In the genomic region with DNA sequence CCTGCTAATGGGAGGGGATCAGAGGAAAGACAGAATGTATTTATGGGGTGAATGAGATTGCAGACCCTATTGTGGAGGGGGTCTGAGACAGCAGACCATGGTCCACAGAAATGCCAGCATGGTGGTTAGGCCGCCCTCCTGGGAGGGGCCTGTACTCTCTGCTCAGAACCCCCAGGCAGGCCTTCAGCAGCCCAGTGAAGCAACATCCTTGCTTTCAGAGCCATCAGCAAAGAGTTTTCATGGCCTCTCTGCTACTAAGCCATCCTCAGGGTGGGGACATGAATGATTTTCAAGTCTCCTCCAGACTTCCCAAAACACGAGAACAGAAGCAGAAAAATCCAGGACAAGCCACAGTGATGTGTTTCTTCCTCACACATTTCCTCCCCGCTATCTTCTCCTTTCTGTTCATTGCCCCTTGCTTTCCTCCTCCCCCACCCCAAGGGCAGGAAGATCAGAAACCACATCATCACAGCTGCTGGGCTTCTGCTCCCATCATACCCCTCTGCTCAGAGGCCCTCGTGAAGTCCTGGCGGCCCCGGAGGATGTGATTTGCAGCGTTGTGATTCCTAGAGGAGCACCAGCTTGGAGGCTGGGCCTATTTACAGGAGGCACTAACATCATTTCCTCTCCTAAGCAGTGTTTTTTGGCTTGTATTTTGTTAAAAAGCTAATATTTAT, we compare ENCODE assay signal across 26 cellular contexts. TPM values are rescaled to one million over a fixed set of nuclear protein-coding genes. Genes with fewer than 3 reads are reported as not detected.
DNase-seq lines count a peak whose midpoint lies in the region; ATAC-seq, FAIRE-seq and TF ChIP-seq lines count a peak whose summit lies in the region.
"Had no signal": no experiment of that assay in that cellular context is flagged by ENCODE, and none has a peak within 500 bp of the region (broad histone marks: within the 10 kb centered on the region; RNA-seq: fewer than 3 reads in every experiment).

No MANE protein-coding gene starts in this region.

- peaks cover 32% of the 10 kb centered on the region for H3K4me1 Mint-ChIP-seq in activated CD8-positive, alpha-beta T cell treated with anti-CD3 and anti-CD28 coated beads, Interleukin-2, amount 10 ng/mL, durations not matched to agents 7 days and 5 days (ENCODE audit: low read depth)
- H3K4me1 Mint-ChIP-seq in nephron: peaks cover 50% of the 10 kb centered on the region
- peaks cover 28% of the 10 kb centered on the region for H3K4me1 Mint-ChIP-seq in HFFc6 (ENCODE audit: low read depth)
- H3K4me1 Mint-ChIP-seq: activated T-helper 17 cell treated with anti-CD3 and anti-CD28 coated beads, Interleukin-2, amount 50 U/mL, for 72 hours had no signal

- H3K36me3 Mint-ChIP-seq in activated CD8-positive, alpha-beta T cell treated with anti-CD3 and anti-CD28 coated beads, Interleukin-2, amount 10 ng/mL, durations not matched to agents 7 days and 5 days (ENCODE audit: low read depth): no peaks in the 10 kb centered on the region
- H3K36me3 Mint-ChIP-seq in nephron (ENCODE audit: low read depth) (no peaks in the 10 kb centered on the region), HFFc6 (ENCODE audit: low read depth) (no peaks in the 10 kb centered on the region)

- FAIRE-seq in HepG2 (lab: Jason Lieb, UNC): no peak
- FAIRE-seq: bronchial epithelial cell, G401.6 had no signal

- no peaks in the 10 kb centered on the region for H4K20me1 ChIP-seq in HepG2 (ENCODE audit: insufficient read depth, low read length)

- no peaks in the 10 kb centered on the region for H3K79me2 ChIP-seq in HepG2 (ENCODE audit: insufficient read depth, low read length)
- H3K79me2 ChIP-seq: parathyroid adenoma had no signal

- peaks cover 0 to 8% (median 0%) of the 10 kb centered on the region in 4 donors for H3K4me1 ChIP-seq in liver (ENCODE audit: control insufficient read depth in 4 of 4, insufficient read depth in 4 of 4, low read length in 3 of 4)
- H3K4me1 ChIP-seq in HepG2 (ENCODE audit: insufficient read depth, low read length): peaks cover 24% of the 10 kb centered on the region

- H3K27me3 Mint-ChIP-seq in activated CD8-positive, alpha-beta T cell treated with anti-CD3 and anti-CD28 coated beads, Interleukin-2, amount 10 ng/mL, durations not matched to agents 7 days and 5 days (ENCODE audit: low read depth): peaks cover 11% of the 10 kb centered on the region
- H3K27me3 Mint-ChIP-seq in nephron (ENCODE audit: low read depth) (no peaks in the 10 kb centered on the region), HFFc6 (ENCODE audit: insufficient read depth) (peaks cover 6% of the 10 kb centered on the region)

- H3K9me3 Mint-ChIP-seq in activated CD8-positive, alpha-beta T cell treated with anti-CD3 and anti-CD28 coated beads, Interleukin-2, amount 10 ng/mL, durations not matched to agents 7 days and 5 days (ENCODE audit: insufficient read depth): no peaks in the 10 kb centered on the region
- no peaks in the 10 kb centered on the region for H3K9me3 Mint-ChIP-seq in nephron
- no peaks in the 10 kb centered on the region for H3K9me3 Mint-ChIP-seq in HFFc6
- H3K9me3 Mint-ChIP-seq: activated T-helper 17 cell treated with anti-CD3 and anti-CD28 coated beads, Interleukin-2, amount 50 U/mL, for 72 hours; T-helper 2 cell treated with Interferon-gamma antibody and Interleukin-4, amounts not matched to agents 5 μg/mL and 100 μg/mL, for 36 hours had no signal

- H3K36me3 ChIP-seq in liver (ENCODE audit: control insufficient read depth in 4 of 4, insufficient read depth in 3 of 4, low read depth in 1 of 4, low read length in 3 of 4): no peaks in the 10 kb centered on the region
- no peaks in the 10 kb centered on the region for H3K36me3 ChIP-seq in HepG2 (replicated peaks in 1 of 2; ENCODE audit: control insufficient read depth in 1 of 2, insufficient read depth in 2 of 2, low read length in 2 of 2)
- H3K36me3 ChIP-seq: gastrocnemius medialis had no signal

- POLR2A ChIA-PET in HepG2 (lab: Yijun Ruan, JAX): no interaction called here
- POLR2A ChIA-PET in activated CD8-positive, alpha-beta T cell treated with anti-CD3 and anti-CD28 coated beads, Interleukin-2, amount 10 ng/mL, durations not matched to agents 7 days and 5 days (lab: Charles Lee): no interaction called here

- intact Hi-C loops in HepG2 (cut with micrococcal nuclease; ENCODE audit: unreplicated experiment): no loop called here
- intact Hi-C loops in posterior vena cava (cut with DNase I): no loop called here

- TF ChIP-seq CTCF in liver (IDR thresholded peaks at IDR 0.05; ENCODE audit: low read depth, low read length, missing input control) (no peak), HepG2 (CRISPR knock-in tag; IDR thresholded peaks at IDR 0.05) (no peak), nephron (IDR thresholded peaks at IDR 0.05; ENCODE audit: unreplicated experiment in 3 of 3) (no peak), HFFc6 (IDR thresholded peaks at IDR 0.05) (no peak)

- H3K4me3 Mint-ChIP-seq in activated CD8-positive, alpha-beta T cell treated with anti-CD3 and anti-CD28 coated beads, Interleukin-2, amount 10 ng/mL, durations not matched to agents 7 days and 5 days: peak overlapping the region; percentile 9
- peak overlapping the region in 1 of 3 experiments; percentile 53 for H3K4me3 Mint-ChIP-seq in nephron
- H3K4me3 Mint-ChIP-seq in HFFc6: no peak overlapping the region
- H3K4me3 Mint-ChIP-seq: activated T-helper 17 cell treated with anti-CD3 and anti-CD28 coated beads, Interleukin-2, amount 50 U/mL, for 72 hours; T-helper 2 cell treated with Interferon-gamma antibody and Interleukin-4, amounts not matched to agents 5 μg/mL and 100 μg/mL, for 36 hours had no signal

- TF ChIP-seq EP300 in HepG2 (IDR thresholded peaks at IDR 0.05; ENCODE audit: low read depth in 2 of 2, low read length in 2 of 2) (no peak), HepG2 (CRISPR knock-in tag; IDR thresholded peaks at IDR 0.05; ENCODE audit: borderline replicate concordance) (no peak)

- H3K9ac ChIP-seq in liver (ENCODE audit: low read depth in 1 of 2, low read length in 2 of 2) (no peak overlapping the region), HepG2 (ENCODE audit: insufficient read depth, low read depth, low read length) (no peak overlapping the region)
- H3K9ac ChIP-seq: parathyroid adenoma had no signal

- no peak overlapping the region for H3K4me2 ChIP-seq in HepG2 (ENCODE audit: low read depth, low read length)

- BruUV-seq in HepG2 (replicated peaks; lab: Mats Ljungman, UMichigan): no TSS peak

- peak overlapping the region; percentile 74 for H3K27ac Mint-ChIP-seq in activated CD8-positive, alpha-beta T cell treated with anti-CD3 and anti-CD28 coated beads, Interleukin-2, amount 10 ng/mL, durations not matched to agents 7 days and 5 days
- H3K27ac Mint-ChIP-seq in nephron (peak overlapping the region; percentile 55 to 87 (median 75)), HFFc6 (no peak overlapping the region)
- H3K27ac Mint-ChIP-seq: activated T-helper 17 cell treated with anti-CD3 and anti-CD28 coated beads, Interleukin-2, amount 50 U/mL, for 72 hours; T-helper 2 cell treated with Interferon-gamma antibody and Interleukin-4, amounts not matched to agents 5 μg/mL and 100 μg/mL, for 36 hours had no signal

- H3K27ac ChIP-seq in liver (ENCODE audit: low read depth in 1 of 2, low read length in 2 of 2) (peak overlapping the region; percentile 19 to 50), HepG2 (ENCODE audit: extremely low read length, insufficient read depth, low read length) (no peak overlapping the region)
- H3K27ac ChIP-seq: C4-2B, gastrocnemius medialis, parathyroid adenoma had no signal

- in situ Hi-C loops in HepG2 (cut with HindIII; ENCODE audit: extremely low pct_ligation_motif_present, low pct_unique_long_range_greater_than_20kb): no loop called here

- no peak for TF ChIP-seq POLR2A in HepG2 (IDR thresholded peaks at IDR 0.05; ENCODE audit: insufficient read depth in 1 of 2, low read depth in 2 of 2, low read length in 2 of 2)

- ATAC-seq in HepG2: no peak
- ATAC-seq in activated CD8-positive, alpha-beta T cell treated with anti-CD3 and anti-CD28 coated beads, Interleukin-2, amount 10 ng/mL, durations not matched to agents 7 days and 5 days: peak; percentile 57
- ATAC-seq in GM18873 (IDR thresholded peaks at IDR 0.05; ENCODE audit: low FRiP score, unreplicated experiment): no peak
- no peak for ATAC-seq in HG03571 (IDR thresholded peaks at IDR 0.05; ENCODE audit: unreplicated experiment)
- ATAC-seq: activated CD4-positive, CD25-positive, alpha-beta regulatory T cell treated with anti-CD3 and anti-CD28 coated beads, Interleukin-2, amount 50 U/mL, for 24 hours; activated T-helper 17 cell treated with anti-CD3 and anti-CD28 coated beads, Interleukin-2, amount 50 U/mL, for 72 hours; gastrocnemius medialis; PC-3 had no signal

- CTCF ChIA-PET in HepG2 (lab: Yijun Ruan, JAX; ENCODE audit: low intra/inter-chr PET ratio, low total read pairs): no interaction called here
- CTCF ChIA-PET in activated CD8-positive, alpha-beta T cell treated with anti-CD3 and anti-CD28 coated beads, Interleukin-2, amount 10 ng/mL, durations not matched to agents 7 days and 5 days (lab: Charles Lee): interaction anchor here (1.4 to 4.6 kb wide), 3 partner anchors 11 to 391 kb away, joined by 3 to 23 read pairs (median 3); no protein-coding TSS in a partner anchor

- no peak overlapping the region for H2AFZ ChIP-seq in HepG2 (ENCODE audit: low read length)
- H2AFZ ChIP-seq: parathyroid adenoma had no signal

- TF ChIP-seq RAD21 in liver (IDR thresholded peaks at IDR 0.05) (no peak), HepG2 (CRISPR knock-in tag; IDR thresholded peaks at IDR 0.05) (no peak)

- WGBS in liver: 76% methylated on average over 7 of the region's 7 CpGs
- WGBS in HepG2 (ENCODE audit: low lambda C conversion rate): 85% methylated on average over 7 of the region's 7 CpGs

- H3K27me3 ChIP-seq in liver (ENCODE audit: control insufficient read depth in 4 of 4, insufficient read depth in 4 of 4, low read length in 3 of 4) (no peaks in the 10 kb centered on the region), HepG2 (ENCODE audit: control insufficient read depth in 1 of 2, insufficient read depth in 2 of 2, low read length in 2 of 2) (no peaks in the 10 kb centered on the region)
- H3K27me3 ChIP-seq: gastrocnemius medialis had no signal

- DNase-seq in HepG2 (ENCODE audit: low spot score) (no peak), posterior vena cava (ENCODE audit: low spot score) (no peak), HFFc6 (no peak)
- peak; percentile 41 for DNase-seq in activated CD8-positive, alpha-beta T cell treated with anti-CD3 and anti-CD28 coated beads, Interleukin-2, amount 10 ng/mL, durations not matched to agents 7 days and 5 days
- DNase-seq: DMS 273 treated with DMSO at 0.1 percent for 48 hours; gastrocnemius medialis; GOT3; NCI-H1417 treated with DMSO at 0.1 percent for 48 hours; NCI-H2171; NCI-H69; PC-3; stimulated activated CD4-positive, alpha-beta T cell treated with anti-CD3 and anti-CD28 coated beads, Interleukin-2, amount 100 ng/mL, for 48 hours had no signal

- H3K9me3 ChIP-seq in liver (ENCODE audit: control insufficient read depth in 4 of 4, low read length in 3 of 4): no peaks in the 10 kb centered on the region
- no peaks in the 10 kb centered on the region for H3K9me3 ChIP-seq in HepG2 (ENCODE audit: low read length)
- H3K9me3 ChIP-seq: gastrocnemius medialis had no signal

- no peak overlapping the region for H3K4me3 ChIP-seq in liver (ENCODE audit: low read depth in 1 of 3, low read length in 3 of 3)
- no peak overlapping the region for H3K4me3 ChIP-seq in HepG2 (replicated peaks in 1 of 3; ENCODE audit: insufficient read depth in 1 of 3, low read depth in 2 of 3, low read length in 3 of 3)
- H3K4me3 ChIP-seq: gastrocnemius medialis, SK-N-MC had no signal

RNA-seq across cellular contexts. Expression of a gene that starts 48.0 kb away (rescaled TPM):
- total RNA-seq in liver: 1 to 10 TPM in 1 of 2 donors, under 1 TPM in 1; 0.19 to 1.5 TPM
- polyA plus RNA-seq in liver: under 1 TPM; 0.32 to 0.43 TPM
- 0.13 and 0.24 TPM in 2 replicates for total RNA-seq in HepG2 (2016; rRNA removed; fragmentation: Illumina TruSeq; extraction: Trizol)
- total RNA-seq in HepG2 (2016; cell fraction: cytosol; rRNA removed; fragmentation: Illumina TruSeq; extraction: Trizol; ENCODE audit: low read depth): not detected in 2 replicates
- 0.28 and 0.37 TPM in 2 replicates for total RNA-seq in HepG2 (2016; cell fraction: insoluble cytoplasmic fraction; rRNA removed; fragmentation: Illumina TruSeq; extraction: Trizol)
- 0.03 TPM in 1 of 2 replicates, not detected in the other for total RNA-seq in HepG2 (2016; cell fraction: membrane; rRNA removed; fragmentation: Illumina TruSeq; extraction: Trizol)
- total RNA-seq in HepG2 (2016; cell fraction: nucleus; rRNA removed; fragmentation: Illumina TruSeq; extraction: Trizol): 0.34 and 0.62 TPM in 2 replicates
- 0.57 and 0.67 TPM in 2 replicates for polyA plus RNA-seq in HepG2 (2011; rRNA removed)
- 0.24 and 0.28 TPM in 2 replicates for polyA plus RNA-seq in HepG2 (2011; cell fraction: cytosol; rRNA removed)
- 3.3 and 4.6 TPM in 2 replicates for polyA plus RNA-seq in HepG2 (2011; cell fraction: nucleus; rRNA removed)
- 0.71 and 0.97 TPM in 2 replicates for polyA plus RNA-seq in HepG2 (2012)
- 0.10 TPM in 1 of 2 replicates, not detected in the other for polyA plus RNA-seq in HepG2 (2016; cell fraction: cytosol; fragmentation: Illumina TruSeq; extraction: Trizol; ENCODE audit: low read depth)
- polyA plus RNA-seq in HepG2 (2016; cell fraction: insoluble cytoplasmic fraction; fragmentation: Illumina TruSeq; extraction: Trizol; ENCODE audit: low read depth): 0.05 and 0.14 TPM in 2 replicates
- polyA plus RNA-seq in HepG2 (2016; cell fraction: membrane; fragmentation: Illumina TruSeq; extraction: Trizol; ENCODE audit: low read depth): 0.07 TPM in 1 of 2 replicates, not detected in the other
- 0.79 and 1.1 TPM in 2 replicates for polyA plus RNA-seq in HepG2 (2016; cell fraction: nucleus; fragmentation: Illumina TruSeq; extraction: Trizol; ENCODE audit: insufficient read depth, low read depth)
- polyA minus RNA-seq in HepG2 (2011; rRNA and poly(A)+ RNA removed; ENCODE audit: low replicate concordance): 0.92 and 11.5 TPM in 2 replicates
- polyA minus RNA-seq in HepG2 (2011; cell fraction: cytosol; rRNA and poly(A)+ RNA removed): 0.20 and 0.70 TPM in 2 replicates
- polyA minus RNA-seq in HepG2 (2011; cell fraction: nucleus; rRNA and poly(A)+ RNA removed): 0.99 and 1.4 TPM in 2 replicates
- total RNA-seq in activated CD8-positive, alpha-beta T cell treated with anti-CD3 and anti-CD28 coated beads, Interleukin-2, amount 10 ng/mL, durations not matched to agents 7 days and 5 days: not detected
- under 1 TPM; 0.33 to 0.42 TPM for total RNA-seq in posterior vena cava
- total RNA-seq in HFFc6 (2021; fragmentation: NEBNext Ultra II Directional; extraction: Animal tissue kit (Norgen Biotek cat#: 25700)): under 1 TPM in 3 of 6 experiments, not detected in 3; 0.03 to 0.09 (median 0.05) TPM
- total RNA-seq: activated T-helper 17 cell treated with anti-CD3 and anti-CD28 coated beads, Interleukin-2, amount 50 U/mL, for 72 hours; epithelial cell of proximal tubule; gastrocnemius medialis; MCF 10A had no signal
